ENCODE assay signal across 24 cellular contexts in genomic region chr6:108502826-108503225, GRCh38.
"Had no signal": no experiment of that assay in that cellular context is flagged by ENCODE, and none has a peak within 500 bp of the region (broad histone marks: within the 10 kb centered on the region; RNA-seq: fewer than 3 reads in every experiment).

No MANE protein-coding gene starts in this region.

- H3K36me3 ChIP-seq: ascending aorta, brain microvascular endothelial cell, gastrocnemius medialis, neutrophil, right lobe of liver, thoracic aorta, uterus had no signal

- DNase-seq: activated CD4-positive, alpha-beta memory T cell treated with anti-CD3 and anti-CD28 coated beads for 36 hours; activated CD4-positive, alpha-beta T cell treated with anti-CD3 and anti-CD28 coated beads, Interleukin-2, amount 10 ng/mL, durations not matched to agents 24 days and 14 days; activated CD4-positive, CD25-positive, alpha-beta regulatory T cell treated with anti-CD3 and anti-CD28 coated beads, Interleukin-2, amount 50 U/mL, for 72 hours; activated CD8-positive, alpha-beta memory T cell treated with anti-CD3 and anti-CD28 coated beads, Interleukin-2, amount 50 U/mL, for 4 hours; activated gamma-delta T cell; activated naive CD4-positive, alpha-beta T cell treated with anti-CD3 and anti-CD28 coated beads, Interleukin-2, amount 10 ng/mL, durations not matched to agents 7 days and 5 days; activated naive CD8-positive, alpha-beta T cell treated with anti-CD3 and anti-CD28 coated beads, Interleukin-2, amount 10 ng/mL, durations not matched to agents 7 days and 5 days; activated T-cell treated with anti-CD3 and anti-CD28 coated beads, Interleukin-2, amount 50 U/mL, for 1 hour; brain microvascular endothelial cell; cortex of kidney; effector memory CD8-positive, alpha-beta T cell; gastrocnemius medialis; glutamatergic neuron; hippocampal formation; left cardiac atrium; left ventricle myocardium superior; right lobe of liver; stimulated activated CD4-positive, alpha-beta T cell treated with anti-CD3 and anti-CD28 coated beads, Interleukin-2, amount 100 ng/mL, for 48 hours; trophoblast cell; uterus had no signal

- FAIRE-seq: keratinocyte had no signal

- H3K4me3 ChIP-seq: ascending aorta, gastrocnemius medialis, right lobe of liver, thoracic aorta, uterus had no signal

- H3K27me3 ChIP-seq: ascending aorta, brain microvascular endothelial cell, gastrocnemius medialis, neutrophil, right lobe of liver, uterus had no signal

- H3K9me3 ChIP-seq: ascending aorta, gastrocnemius medialis, neutrophil, right lobe of liver, thoracic aorta, uterus had no signal

- ATAC-seq: effector memory CD8-positive, alpha-beta T cell; gastrocnemius medialis; left cardiac atrium; left ventricle myocardium superior; right lobe of liver had no signal

- H3K27ac ChIP-seq: ascending aorta, brain microvascular endothelial cell, gastrocnemius medialis, neutrophil, right lobe of liver, thoracic aorta, uterus had no signal

- H3K4me1 ChIP-seq: ascending aorta, gastrocnemius medialis, right lobe of liver, uterus had no signal
